3 cellular contexts compared by ENCODE assay signal in the genomic region with DNA sequence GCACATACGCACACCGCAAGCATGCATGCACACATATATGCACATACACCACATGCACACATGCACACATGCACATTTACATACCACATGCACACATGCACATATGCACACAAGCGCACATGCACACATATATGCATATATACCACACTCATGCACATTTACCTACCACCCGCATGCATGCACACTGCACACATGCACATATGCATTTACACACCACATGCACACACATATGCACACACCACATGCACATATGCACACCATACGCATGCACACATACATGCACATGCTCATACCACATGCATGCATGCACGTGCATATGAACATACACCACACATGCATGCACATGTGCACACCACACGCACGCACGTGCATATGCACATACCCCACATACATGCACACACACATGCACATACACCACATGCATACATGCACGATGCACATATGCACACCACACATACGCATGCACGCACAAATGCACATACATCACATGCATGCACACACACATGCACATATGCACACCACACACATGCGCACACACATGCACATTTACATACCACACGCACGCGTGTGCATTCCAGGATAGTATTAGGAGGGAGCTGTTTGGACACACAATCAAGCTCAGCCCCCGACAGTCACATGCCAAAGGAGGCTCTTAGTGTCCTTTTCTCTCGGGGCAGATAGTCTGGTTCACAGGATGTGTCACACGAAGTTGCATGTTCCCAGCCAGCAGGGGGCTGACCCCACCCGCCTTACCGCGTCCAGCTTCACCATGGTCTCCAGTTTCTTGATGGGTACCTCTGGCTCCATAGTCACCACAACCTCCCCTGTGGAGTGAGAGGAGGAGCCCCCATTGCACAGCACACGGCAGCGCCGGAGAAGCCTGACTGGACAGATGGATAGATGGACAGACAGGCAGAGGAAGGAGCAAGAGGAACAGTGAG.
TF ChIP-seq lines count a peak whose summit lies in the region.

No MANE protein-coding gene starts in this region.

TF ChIP-seq in SK-N-SH, 30 proteins besides CTCF, POLR2A, EP300 and RAD21:
- TF ChIP-seq SMC3 (IDR thresholded peaks at IDR 0.05; ENCODE audit: low read depth, low read length) (peak; percentile 23; the same call in 1 of the 2 replicates), RFX5 (IDR thresholded peaks at IDR 0.05; ENCODE audit: low read length) (no peak)

TF ChIP-seq in SK-N-SH treated with all-trans-retinoic acid at 6 μM for 48 hours, 23 proteins besides CTCF, POLR2A, EP300 and RAD21:
- TF ChIP-seq ZNF8 (CRISPR knock-in tag; IDR thresholded peaks at IDR 0.05) (no peak), CREB5 (CRISPR knock-in tag; IDR thresholded peaks at IDR 0.05; ENCODE audit: low read depth) (no peak), RARB (CRISPR knock-in tag; IDR thresholded peaks at IDR 0.05) (no peak), SNAI2 (CRISPR knock-in tag; IDR thresholded peaks at IDR 0.05) (no peak), ZFP30 (CRISPR knock-in tag; IDR thresholded peaks at IDR 0.05) (no peak), BACH2 (CRISPR knock-in tag; IDR thresholded peaks at IDR 0.05; ENCODE audit: borderline replicate concordance) (no peak), TOX (CRISPR knock-in tag; IDR thresholded peaks at IDR 0.05; ENCODE audit: borderline replicate concordance) (no peak), TCF4 (CRISPR knock-in tag; IDR thresholded peaks at IDR 0.05; ENCODE audit: borderline replicate concordance) (no peak), ZNF70 (CRISPR knock-in tag; IDR thresholded peaks at IDR 0.05) (no peak), GLIS3 (CRISPR knock-in tag; IDR thresholded peaks at IDR 0.05) (no peak), ISL1 (CRISPR knock-in tag; IDR thresholded peaks at IDR 0.05) (no peak), ARNTL (CRISPR knock-in tag; IDR thresholded peaks at IDR 0.05; ENCODE audit: borderline replicate concordance, low read depth) (no peak), ZNF565 (CRISPR knock-in tag; conservative IDR thresholded peaks at IDR 0.05; ENCODE audit: low read depth) (no peak), PPARA (CRISPR knock-in tag; IDR thresholded peaks at IDR 0.05; ENCODE audit: borderline replicate concordance) (no peak), ZC3H10 (CRISPR knock-in tag; IDR thresholded peaks at IDR 0.05) (no peak), ZFP3 (CRISPR knock-in tag; IDR thresholded peaks at IDR 0.05) (no peak), OSR1 (CRISPR knock-in tag; IDR thresholded peaks at IDR 0.05) (no peak)
- TF ChIP-seq, protein P1, sequence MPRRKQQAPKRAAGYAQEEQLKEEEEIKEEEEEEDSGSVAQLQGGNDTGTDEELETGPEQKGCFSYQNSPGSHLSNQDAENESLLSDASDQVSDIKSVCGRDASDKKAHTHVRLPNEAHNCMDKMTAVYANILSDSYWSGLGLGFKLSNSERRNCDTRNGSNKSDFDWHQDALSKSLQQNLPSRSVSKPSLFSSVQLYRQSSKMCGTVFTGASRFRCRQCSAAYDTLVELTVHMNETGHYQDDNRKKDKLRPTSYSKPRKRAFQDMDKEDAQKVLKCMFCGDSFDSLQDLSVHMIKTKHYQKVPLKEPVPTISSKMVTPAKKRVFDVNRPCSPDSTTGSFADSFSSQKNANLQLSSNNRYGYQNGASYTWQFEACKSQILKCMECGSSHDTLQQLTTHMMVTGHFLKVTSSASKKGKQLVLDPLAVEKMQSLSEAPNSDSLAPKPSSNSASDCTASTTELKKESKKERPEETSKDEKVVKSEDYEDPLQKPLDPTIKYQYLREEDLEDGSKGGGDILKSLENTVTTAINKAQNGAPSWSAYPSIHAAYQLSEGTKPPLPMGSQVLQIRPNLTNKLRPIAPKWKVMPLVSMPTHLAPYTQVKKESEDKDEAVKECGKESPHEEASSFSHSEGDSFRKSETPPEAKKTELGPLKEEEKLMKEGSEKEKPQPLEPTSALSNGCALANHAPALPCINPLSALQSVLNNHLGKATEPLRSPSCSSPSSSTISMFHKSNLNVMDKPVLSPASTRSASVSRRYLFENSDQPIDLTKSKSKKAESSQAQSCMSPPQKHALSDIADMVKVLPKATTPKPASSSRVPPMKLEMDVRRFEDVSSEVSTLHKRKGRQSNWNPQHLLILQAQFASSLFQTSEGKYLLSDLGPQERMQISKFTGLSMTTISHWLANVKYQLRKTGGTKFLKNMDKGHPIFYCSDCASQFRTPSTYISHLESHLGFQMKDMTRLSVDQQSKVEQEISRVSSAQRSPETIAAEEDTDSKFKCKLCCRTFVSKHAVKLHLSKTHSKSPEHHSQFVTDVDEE (CRISPR knock-in tag; IDR thresholded peaks at IDR 0.05), result no peak
- TF ChIP-seq, protein P2, sequence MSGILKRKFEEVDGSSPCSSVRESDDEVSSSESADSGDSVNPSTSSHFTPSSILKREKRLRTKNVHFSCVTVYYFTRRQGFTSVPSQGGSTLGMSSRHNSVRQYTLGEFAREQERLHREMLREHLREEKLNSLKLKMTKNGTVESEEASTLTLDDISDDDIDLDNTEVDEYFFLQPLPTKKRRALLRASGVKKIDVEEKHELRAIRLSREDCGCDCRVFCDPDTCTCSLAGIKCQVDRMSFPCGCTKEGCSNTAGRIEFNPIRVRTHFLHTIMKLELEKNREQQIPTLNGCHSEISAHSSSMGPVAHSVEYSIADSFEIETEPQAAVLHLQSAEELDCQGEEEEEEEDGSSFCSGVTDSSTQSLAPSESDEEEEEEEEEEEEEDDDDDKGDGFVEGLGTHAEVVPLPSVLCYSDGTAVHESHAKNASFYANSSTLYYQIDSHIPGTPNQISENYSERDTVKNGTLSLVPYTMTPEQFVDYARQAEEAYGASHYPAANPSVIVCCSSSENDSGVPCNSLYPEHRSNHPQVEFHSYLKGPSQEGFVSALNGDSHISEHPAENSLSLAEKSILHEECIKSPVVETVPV (CRISPR knock-in tag; IDR thresholded peaks at IDR 0.05), result no peak
- TF ChIP-seq, protein P3, sequence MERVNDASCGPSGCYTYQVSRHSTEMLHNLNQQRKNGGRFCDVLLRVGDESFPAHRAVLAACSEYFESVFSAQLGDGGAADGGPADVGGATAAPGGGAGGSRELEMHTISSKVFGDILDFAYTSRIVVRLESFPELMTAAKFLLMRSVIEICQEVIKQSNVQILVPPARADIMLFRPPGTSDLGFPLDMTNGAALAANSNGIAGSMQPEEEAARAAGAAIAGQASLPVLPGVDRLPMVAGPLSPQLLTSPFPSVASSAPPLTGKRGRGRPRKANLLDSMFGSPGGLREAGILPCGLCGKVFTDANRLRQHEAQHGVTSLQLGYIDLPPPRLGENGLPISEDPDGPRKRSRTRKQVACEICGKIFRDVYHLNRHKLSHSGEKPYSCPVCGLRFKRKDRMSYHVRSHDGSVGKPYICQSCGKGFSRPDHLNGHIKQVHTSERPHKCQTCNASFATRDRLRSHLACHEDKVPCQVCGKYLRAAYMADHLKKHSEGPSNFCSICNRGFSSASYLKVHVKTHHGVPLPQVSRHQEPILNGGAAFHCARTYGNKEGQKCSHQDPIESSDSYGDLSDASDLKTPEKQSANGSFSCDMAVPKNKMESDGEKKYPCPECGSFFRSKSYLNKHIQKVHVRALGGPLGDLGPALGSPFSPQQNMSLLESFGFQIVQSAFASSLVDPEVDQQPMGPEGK (CRISPR knock-in tag; IDR thresholded peaks at IDR 0.05; ENCODE audit: borderline replicate concordance), result no peak

TF ChIP-seq in endothelial cell of umbilical vein, 7 proteins besides CTCF, POLR2A, EP300 and RAD21:
- no peak for TF ChIP-seq GATA2 (IDR thresholded peaks at IDR 0.05; ENCODE audit: insufficient read depth, insufficient read length, low read depth, low read length)
- no peak for TF ChIP-seq FOS (IDR thresholded peaks at IDR 0.05; ENCODE audit: borderline replicate concordance, insufficient read depth, low read length)
- TF ChIP-seq, protein P4, sequence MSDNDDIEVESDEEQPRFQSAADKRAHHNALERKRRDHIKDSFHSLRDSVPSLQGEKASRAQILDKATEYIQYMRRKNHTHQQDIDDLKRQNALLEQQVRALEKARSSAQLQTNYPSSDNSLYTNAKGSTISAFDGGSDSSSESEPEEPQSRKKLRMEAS (IDR thresholded peaks at IDR 0.05; ENCODE audit: insufficient read depth, insufficient read length), result peak; percentile 7
- no peak for TF ChIP-seq JUN (IDR thresholded peaks at IDR 0.05; ENCODE audit: borderline replicate concordance, insufficient read depth, insufficient read length, low read depth)
